In the genomic region with DNA sequence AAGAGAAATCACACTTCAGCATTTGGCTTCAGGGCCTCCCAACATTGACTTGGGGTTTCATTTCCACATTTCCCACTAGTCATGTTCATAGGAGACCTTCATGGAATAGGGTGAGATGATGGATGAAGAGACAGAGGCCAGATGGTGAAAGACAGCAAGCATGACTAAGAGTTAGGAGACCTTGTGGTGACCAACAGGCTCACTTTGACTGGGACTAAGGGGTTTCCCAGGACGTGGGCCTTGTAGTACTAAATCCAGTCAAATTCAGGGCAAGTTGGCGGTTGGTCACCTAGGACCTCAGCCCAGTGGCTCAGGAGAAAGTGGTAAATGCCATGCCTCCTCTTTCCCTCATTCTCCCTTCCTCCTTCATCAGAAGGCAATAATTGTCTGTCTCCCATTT, we compare ENCODE assay signal across 20 cellular contexts. TPM values are rescaled to one million over a fixed set of nuclear protein-coding genes. Genes with fewer than 3 reads are reported as not detected.
A peak's percentile ranks its signal among the peaks of the same experiment; 100 is the strongest.
DNase-seq lines count a peak whose midpoint lies in the region; ATAC-seq and TF ChIP-seq lines count a peak whose summit lies in the region.
"Had no signal": no experiment of that assay in that cellular context is flagged by ENCODE, and none has a peak within 500 bp of the region (broad histone marks: within the 10 kb centered on the region; RNA-seq: fewer than 3 reads in every experiment).

No MANE protein-coding gene starts in this region.

- H3K9ac ChIP-seq in mammary epithelial cell (ENCODE audit: insufficient read depth, low read length) = no peak overlapping the region

- no peaks in the 10 kb centered on the region for H3K36me3 ChIP-seq in CD4-positive, alpha-beta memory T cell (ENCODE audit: insufficient read depth, low read length)
- H3K36me3 ChIP-seq in mammary epithelial cell (ENCODE audit: insufficient read depth, low read length) = no peaks in the 10 kb centered on the region
- H3K36me3 ChIP-seq: ascending aorta, BE2C had no signal

- peaks cover 20 to 23% of the 10 kb centered on the region in 2 donors for H3K36me3 Mint-ChIP-seq in CD4-positive, alpha-beta memory T cell
- H3K36me3 Mint-ChIP-seq in T-cell = peaks cover 24% of the 10 kb centered on the region
- H3K36me3 Mint-ChIP-seq in activated naive CD8-positive, alpha-beta T cell treated with anti-CD3 and anti-CD28 coated beads, Interleukin-2, amount 50 U/mL, for 24 hours (ENCODE audit: low read depth) = peaks cover 13% of the 10 kb centered on the region
- no peaks in the 10 kb centered on the region for H3K36me3 Mint-ChIP-seq in Calu3 (ENCODE audit: insufficient read depth, unreplicated experiment)
- H3K36me3 Mint-ChIP-seq: memory B cell, type B pancreatic cell had no signal

- peak in 1 of 5 donors; percentile 42 for DNase-seq in CD4-positive, alpha-beta memory T cell
- DNase-seq in GM12864 (ENCODE audit: low read depth) = peak; percentile 36
- no peak for DNase-seq in T-cell
- DNase-seq in activated naive CD8-positive, alpha-beta T cell treated with anti-CD3 and anti-CD28 coated beads, Interleukin-2, amount 50 U/mL, for 24 hours = no peak
- DNase-seq in Calu3 = no peak
- DNase-seq in OCI-M2 (lab: John Stamatoyannopoulos, UW; ENCODE audit: unreplicated experiment) = no peak
- no peak for DNase-seq in mammary epithelial cell
- DNase-seq: BE2C; DMS153; hypothalamus; MM.1S; NCI-H2029; NCI-H446 treated with DMSO at 0.1 percent for 48 hours; stimulated activated naive CD4-positive, alpha-beta T cell treated with Interleukin-2 at 50 U/mL for 16 hours had no signal

- no peak for ATAC-seq in T-cell (replicated peaks in 1 of 4)
- peak; percentile 25 for ATAC-seq in activated naive CD8-positive, alpha-beta T cell treated with anti-CD3 and anti-CD28 coated beads, Interleukin-2, amount 50 U/mL, for 24 hours
- no peak for ATAC-seq in GM18861 (IDR thresholded peaks at IDR 0.05; ENCODE audit: unreplicated experiment)

- CTCF ChIA-PET in CD4-positive, alpha-beta memory T cell (lab: Charles Lee; ENCODE audit: partially characterized antibody) = interaction anchor here (1.2 kb wide), 1 partner anchor 9 kb away, joined by 3 read pairs; no protein-coding TSS in a partner anchor
- CTCF ChIA-PET in T-cell (lab: Charles Lee) = no interaction called here
- CTCF ChIA-PET in Calu3 (lab: Charles Lee) = no interaction called here
- CTCF ChIA-PET in mammary epithelial cell (lab: Charles Lee; ENCODE audit: low non-redundant PET) = no interaction called here

- H3K9me3 ChIP-seq in CD4-positive, alpha-beta memory T cell (ENCODE audit: control insufficient read depth in 1 of 2, low read length in 2 of 2) = no peaks in the 10 kb centered on the region
- no peaks in the 10 kb centered on the region for H3K9me3 ChIP-seq in mammary epithelial cell (replicated peaks; ENCODE audit: insufficient read depth, low read length)
- H3K9me3 ChIP-seq: ascending aorta, BE2C had no signal

- intact Hi-C loops in CD4-positive, alpha-beta memory T cell (cut with micrococcal nuclease) = no loop called here
- intact Hi-C loops in Calu3 (cut with micrococcal nuclease; ENCODE audit: unreplicated experiment) (no loop called here), mammary epithelial cell (cut with micrococcal nuclease) (no loop called here)

- H3K27me3 Mint-ChIP-seq in CD4-positive, alpha-beta memory T cell = no peaks in the 10 kb centered on the region
- H3K27me3 Mint-ChIP-seq in T-cell (no peaks in the 10 kb centered on the region), Calu3 (ENCODE audit: unreplicated experiment) (peaks cover 64% of the 10 kb centered on the region)
- no peaks in the 10 kb centered on the region for H3K27me3 Mint-ChIP-seq in activated naive CD8-positive, alpha-beta T cell treated with anti-CD3 and anti-CD28 coated beads, Interleukin-2, amount 50 U/mL, for 24 hours

- H3K4me1 ChIP-seq in CD4-positive, alpha-beta memory T cell (ENCODE audit: insufficient read depth, low read length) = peaks cover 76% of the 10 kb centered on the region
- peaks cover 16% of the 10 kb centered on the region for H3K4me1 ChIP-seq in mammary epithelial cell (ENCODE audit: insufficient read depth, low read length)
- H3K4me1 ChIP-seq: ascending aorta, BE2C had no signal

- dilution Hi-C loops in mammary epithelial cell (cut with HindIII; ENCODE audit: low sequenced_read_pairs) = no loop called here

- no peak overlapping the region for H2AFZ ChIP-seq in mammary epithelial cell (ENCODE audit: low read depth, low read length)

- no TSS peak for BruUV-seq in Calu3 (replicated peaks; lab: Mats Ljungman, UMichigan)
- BruUV-seq in mammary epithelial cell (replicated peaks; lab: Mats Ljungman, UMichigan) = no TSS peak

- no peaks in the 10 kb centered on the region for H4K20me1 ChIP-seq in mammary epithelial cell (ENCODE audit: insufficient read depth, low read length)

- H3K79me2 ChIP-seq in mammary epithelial cell (ENCODE audit: insufficient read depth, low read length) = no peaks in the 10 kb centered on the region

- no peak overlapping the region for H3K4me2 ChIP-seq in mammary epithelial cell (ENCODE audit: insufficient read depth, low read depth, low read length)

- peaks cover 65 to 92% (median 69%) of the 10 kb centered on the region in 4 donors for H3K4me1 Mint-ChIP-seq in CD4-positive, alpha-beta memory T cell
- H3K4me1 Mint-ChIP-seq in T-cell = peaks cover 71 to 78% (median 71%) of the 10 kb centered on the region in 3 donors
- H3K4me1 Mint-ChIP-seq in activated naive CD8-positive, alpha-beta T cell treated with anti-CD3 and anti-CD28 coated beads, Interleukin-2, amount 50 U/mL, for 24 hours = peaks cover 81% of the 10 kb centered on the region
- no peaks in the 10 kb centered on the region for H3K4me1 Mint-ChIP-seq in Calu3 (ENCODE audit: low read depth, unreplicated experiment)

- peak overlapping the region in 7 of 8 donors; percentile 49 to 99 (median 95) for H3K4me3 Mint-ChIP-seq in CD4-positive, alpha-beta memory T cell
- peak overlapping the region in 1 of 3 donors; percentile 93 for H3K4me3 Mint-ChIP-seq in T-cell
- H3K4me3 Mint-ChIP-seq in activated naive CD8-positive, alpha-beta T cell treated with anti-CD3 and anti-CD28 coated beads, Interleukin-2, amount 50 U/mL, for 24 hours = no peak overlapping the region
- H3K4me3 Mint-ChIP-seq in Calu3 (ENCODE audit: low read depth, unreplicated experiment) = no peak overlapping the region
- H3K4me3 Mint-ChIP-seq: memory B cell, type B pancreatic cell had no signal

- TF ChIP-seq CTCF in GM12864 (IDR thresholded peaks at IDR 0.05; ENCODE audit: low read depth, low read length, missing control alignments) (no peak), Calu3 (IDR thresholded peaks at IDR 0.05; ENCODE audit: unreplicated experiment) (no peak), mammary epithelial cell (conservative IDR thresholded peaks at IDR 0.05 in 1 of 2, IDR thresholded peaks at IDR 0.05 in 1 of 2; ENCODE audit: extremely low read depth in 1 of 2, insufficient read depth in 1 of 2, low read depth in 1 of 2, low read length in 2 of 2) (no peak)

- H3K27me3 ChIP-seq in CD4-positive, alpha-beta memory T cell (ENCODE audit: insufficient read depth, low read length) = no peaks in the 10 kb centered on the region
- no peaks in the 10 kb centered on the region for H3K27me3 ChIP-seq in mammary epithelial cell (ENCODE audit: insufficient read depth, low read length)
- H3K27me3 ChIP-seq: ascending aorta had no signal

- H3K9me3 Mint-ChIP-seq in CD4-positive, alpha-beta memory T cell = peaks cover 0 to 4% (median 2%) of the 10 kb centered on the region in 8 donors
- H3K9me3 Mint-ChIP-seq in T-cell (peaks cover 0 to 4% (median 0%) of the 10 kb centered on the region in 3 donors), Calu3 (ENCODE audit: low read depth, unreplicated experiment) (no peaks in the 10 kb centered on the region)
- no peaks in the 10 kb centered on the region for H3K9me3 Mint-ChIP-seq in activated naive CD8-positive, alpha-beta T cell treated with anti-CD3 and anti-CD28 coated beads, Interleukin-2, amount 50 U/mL, for 24 hours
- H3K9me3 Mint-ChIP-seq: memory B cell, type B pancreatic cell had no signal

- H3K4me3 ChIP-seq in CD4-positive, alpha-beta memory T cell (ENCODE audit: low read length in 2 of 2) = no peak overlapping the region
- H3K4me3 ChIP-seq in GM12864 (ENCODE audit: low read depth, low read length) = no peak overlapping the region
- no peak overlapping the region for H3K4me3 ChIP-seq in mammary epithelial cell (replicated peaks in 1 of 3; ENCODE audit: insufficient read depth in 1 of 3, low read depth in 2 of 3, low read length in 3 of 3)
- H3K4me3 ChIP-seq: ascending aorta had no signal

- H3K27ac Mint-ChIP-seq in CD4-positive, alpha-beta memory T cell = peak overlapping the region; percentile 86 to 98 (median 96)
- peak overlapping the region; percentile 94 to 99 for H3K27ac Mint-ChIP-seq in T-cell
- peak overlapping the region; percentile 94 for H3K27ac Mint-ChIP-seq in activated naive CD8-positive, alpha-beta T cell treated with anti-CD3 and anti-CD28 coated beads, Interleukin-2, amount 50 U/mL, for 24 hours
- no peak overlapping the region for H3K27ac Mint-ChIP-seq in Calu3 (ENCODE audit: unreplicated experiment)
- H3K27ac Mint-ChIP-seq: memory B cell, type B pancreatic cell had no signal

- in situ Hi-C loops in mammary epithelial cell (cut with MboI; ENCODE audit: low sequenced_read_pairs in 2 of 2) = loop anchor here in 1 of 2 donors (10.0 kb wide), 1 partner anchor 279 kb away; a partner anchor contains a TSS

- H3K27ac ChIP-seq in CD4-positive, alpha-beta memory T cell (ENCODE audit: low read depth, low read length) = peak overlapping the region; percentile 83
- H3K27ac ChIP-seq in mammary epithelial cell (ENCODE audit: insufficient read depth, low read depth, low read length) = no peak overlapping the region
- H3K27ac ChIP-seq: ascending aorta had no signal

- POLR2A ChIA-PET in CD4-positive, alpha-beta memory T cell (lab: Charles Lee; ENCODE audit: partially characterized antibody) = interaction anchor here (1.1 to 26.3 kb wide), 6 partner anchors 12 to 216 kb away, joined by 3 to 593 read pairs (median 84); a partner anchor contains a TSS
- POLR2A ChIA-PET in T-cell (lab: Charles Lee) = no interaction called here

- 53% methylated on average over 2 of the region's 2 CpGs for WGBS in mammary epithelial cell (ENCODE audit: low coverage, missing lambda C conversion rate)

RNA-seq across cellular contexts. Expression of a gene that starts 2.9 kb away (rescaled TPM):
- 100 to 1,000 TPM; 296 to 297 TPM for total RNA-seq in CD4-positive, alpha-beta memory T cell
- polyA plus RNA-seq in CD4-positive, alpha-beta memory T cell = 100 to 1,000 TPM; 415 to 679 TPM
- 100 to 1,000 TPM in 3 of 5 donors, 10 to 100 TPM in 2; 82.8 to 271 (median 248) TPM for total RNA-seq in T-cell
- total RNA-seq in Calu3 (2022) = not detected in 2 replicates
- total RNA-seq in mammary epithelial cell = not detected
- polyA plus RNA-seq in mammary epithelial cell = not detected
- not detected for polyA minus RNA-seq in mammary epithelial cell
- polyA plus RNA-seq: neural cell had no signal

RNA-seq across cellular contexts. Expression of a gene that starts 17.9 kb away (rescaled TPM):
- 10 to 100 TPM; 93.7 to 97.6 TPM for total RNA-seq in CD4-positive, alpha-beta memory T cell
- 10 to 100 TPM; 36.6 to 69.2 TPM for polyA plus RNA-seq in CD4-positive, alpha-beta memory T cell
- total RNA-seq in T-cell (10 to 100 TPM; 23.5 to 99.9 (median 76.8) TPM), Calu3 (2022) (not detected in 2 replicates), mammary epithelial cell (not detected)
- not detected for polyA plus RNA-seq in mammary epithelial cell
- polyA minus RNA-seq in mammary epithelial cell = not detected
- total RNA-seq: kidney epithelial cell had no signal
- polyA plus RNA-seq: neural cell had no signal

RNA-seq across cellular contexts. Expression of a gene that starts 48.8 kb away (rescaled TPM):
- 100 to 1,000 TPM; 238 to 244 TPM for total RNA-seq in CD4-positive, alpha-beta memory T cell
- polyA plus RNA-seq in CD4-positive, alpha-beta memory T cell = 100 to 1,000 TPM in 1 of 2 donors, 10 to 100 TPM in 1; 90.0 to 110 TPM
- 100 to 1,000 TPM in 4 of 5 donors, 10 to 100 TPM in 1; 83.2 to 226 (median 183) TPM for total RNA-seq in T-cell
- total RNA-seq in Calu3 (2022) = 3.9 and 4.7 TPM in 2 replicates
- 1 to 10 TPM; 1.3 to 1.4 TPM for total RNA-seq in mammary epithelial cell
- polyA plus RNA-seq in mammary epithelial cell = 0.31 TPM
- polyA minus RNA-seq in mammary epithelial cell = not detected
- polyA plus RNA-seq: neural cell had no signal

Comparison
In these comparisons a context has a peak if more than half of its experiments do, and no peak if none do; other contexts are left out.
1. H3K4me3 Mint-ChIP-seq: peak in CD4-positive, alpha-beta memory T cell (7 of 8); none in activated naive CD8-positive, alpha-beta T cell treated with anti-CD3 and anti-CD28 coated beads, Interleukin-2, amount 50 U/mL, for 24 hours (single experiment) and Calu3 (single experiment).
2. RNA of a gene that starts 2.9 kb away (total RNA-seq): 296 to 297 TPM in CD4-positive, alpha-beta memory T cell and 82.8 to 271 TPM in T-cell; not detected in Calu3 and not detected in mammary epithelial cell; every median in the first group is over 10 times any median in the second.
3. RNA of a gene that starts 17.9 kb away (total RNA-seq): 93.7 to 97.6 TPM in CD4-positive, alpha-beta memory T cell and 23.5 to 99.9 TPM in T-cell; not detected in Calu3 and not detected in mammary epithelial cell; every median in the first group is over 10 times any median in the second.
4. RNA of a gene that starts 48.8 kb away (total RNA-seq): 238 to 244 TPM in CD4-positive, alpha-beta memory T cell and 83.2 to 226 TPM in T-cell; 3.9 to 4.7 TPM in Calu3 and 1.3 to 1.4 TPM in mammary epithelial cell; every median in the first group is over 10 times any median in the second.